Comparison of ENCODE assay signal across 15 cellular contexts in the genomic region with DNA sequence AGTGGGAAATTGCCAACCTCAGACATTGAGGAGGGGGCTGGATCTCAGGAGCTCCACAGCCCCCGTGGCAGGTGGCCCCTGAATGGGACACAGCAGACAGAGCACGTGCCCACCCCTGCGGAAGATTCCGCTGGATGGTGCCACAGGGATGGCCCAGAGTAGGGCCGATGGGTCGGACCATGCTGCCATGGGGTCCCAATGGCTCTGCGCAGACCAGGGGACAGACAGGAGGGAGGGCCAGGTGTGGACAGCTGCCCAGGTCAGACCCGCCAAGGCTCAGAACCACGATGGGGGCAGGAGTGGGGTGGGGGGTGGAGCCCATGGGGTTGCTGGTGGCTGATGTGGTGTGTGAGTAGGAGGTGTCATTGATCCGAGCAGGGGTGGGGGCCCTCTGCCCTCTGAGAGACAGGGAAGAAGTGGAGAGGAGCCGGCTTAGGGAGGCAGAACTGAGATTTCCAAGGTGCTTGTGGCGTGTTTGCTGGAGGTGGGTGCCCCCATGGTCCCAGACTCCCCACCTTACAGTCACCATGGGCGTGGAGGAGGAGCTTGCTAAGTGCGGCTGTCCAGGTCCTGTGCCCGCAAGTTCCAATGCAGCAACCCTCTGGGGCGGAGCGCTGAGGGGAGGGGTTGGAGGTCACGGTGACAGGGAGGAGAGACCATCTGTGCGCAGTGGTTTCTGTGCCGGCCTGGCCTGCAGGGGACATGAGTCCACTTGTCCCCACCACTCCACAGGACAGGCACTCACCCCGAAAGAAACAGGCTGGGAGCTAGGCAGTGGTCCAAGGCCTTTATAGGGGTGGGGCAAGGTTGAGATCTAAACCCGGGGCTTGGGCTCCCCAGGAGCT. TPM values are rescaled to one million over a fixed set of nuclear protein-coding genes. Genes with fewer than 3 reads are reported as not detected.
"Had no signal": no experiment of that assay in that cellular context is flagged by ENCODE, and none has a peak within 500 bp of the region (broad histone marks: within the 10 kb centered on the region; RNA-seq: fewer than 3 reads in every experiment).

No MANE protein-coding gene starts in this region.

- DNase-seq: activated CD4-positive, alpha-beta T cell treated with anti-CD3 and anti-CD28 coated beads, Interleukin-2, amount 50 U/mL, for 1 hour; activated CD4-positive, CD25-positive, alpha-beta regulatory T cell treated with anti-CD3 and anti-CD28 coated beads, Interleukin-2, amount 50 U/mL, for 72 hours; activated CD8-positive, alpha-beta memory T cell treated with anti-CD3 and anti-CD28 coated beads, Interleukin-2, amount 50 U/mL, for 4 hours; activated naive CD4-positive, alpha-beta T cell treated with anti-CD3 and anti-CD28 coated beads, Interleukin-2, amount 10 ng/mL, durations not matched to agents 7 days and 5 days; activated T-cell treated with anti-CD3 and anti-CD28 coated beads, Interleukin-2, amount 50 U/mL, for 4 hours; gastrocnemius medialis; head of caudate nucleus; left cardiac atrium; lower lobe of right lung had no signal

- H3K27ac ChIP-seq: ascending aorta, coronary artery, gastrocnemius medialis, lower lobe of right lung, skin epidermis had no signal

- H3K4me3 Mint-ChIP-seq: activated naive CD4-positive, alpha-beta T cell treated with anti-CD3 and anti-CD28 coated beads, Interleukin-2, amount 10 ng/mL, durations not matched to agents 7 days and 5 days; activated T-cell treated with anti-CD3 and anti-CD28 coated beads, Interleukin-2, amount 50 U/mL, for 4 hours; nephron had no signal

- H3K4me3 ChIP-seq: ascending aorta, coronary artery, gastrocnemius medialis, lower lobe of right lung, skin epidermis had no signal

- H3K9me3 ChIP-seq: ascending aorta, gastrocnemius medialis, lower lobe of right lung had no signal

- H3K9me3 Mint-ChIP-seq: activated naive CD4-positive, alpha-beta T cell treated with anti-CD3 and anti-CD28 coated beads, Interleukin-2, amount 10 ng/mL, durations not matched to agents 7 days and 5 days; activated T-cell treated with anti-CD3 and anti-CD28 coated beads, Interleukin-2, amount 50 U/mL, for 4 hours; nephron had no signal

- H3K27me3 Mint-ChIP-seq: activated naive CD4-positive, alpha-beta T cell treated with anti-CD3 and anti-CD28 coated beads, Interleukin-2, amount 10 ng/mL, durations not matched to agents 7 days and 5 days had no signal

- H3K4me1 Mint-ChIP-seq: activated naive CD4-positive, alpha-beta T cell treated with anti-CD3 and anti-CD28 coated beads, Interleukin-2, amount 10 ng/mL, durations not matched to agents 7 days and 5 days had no signal

- H3K4me1 ChIP-seq: ascending aorta had no signal

- H3K36me3 Mint-ChIP-seq: activated naive CD4-positive, alpha-beta T cell treated with anti-CD3 and anti-CD28 coated beads, Interleukin-2, amount 10 ng/mL, durations not matched to agents 7 days and 5 days had no signal

- H3K27ac Mint-ChIP-seq: activated naive CD4-positive, alpha-beta T cell treated with anti-CD3 and anti-CD28 coated beads, Interleukin-2, amount 10 ng/mL, durations not matched to agents 7 days and 5 days; progenitor cell of endocrine pancreas had no signal

- ATAC-seq: activated T-cell treated with anti-CD3 and anti-CD28 coated beads, Interleukin-2, amount 50 U/mL, for 4 hours; gastrocnemius medialis; left cardiac atrium; lower lobe of right lung had no signal

- H3K27me3 ChIP-seq: ascending aorta, gastrocnemius medialis had no signal

- H3K36me3 ChIP-seq: ascending aorta, gastrocnemius medialis had no signal

RNA-seq across cellular contexts. Expression of gene HTRA3, which starts 57.6 kb away (rescaled TPM):
- total RNA-seq: activated T-cell treated with anti-CD3 and anti-CD28 coated beads, Interleukin-2, amount 50 U/mL, for 4 hours; T-helper 1 cell treated with Interleukin-12 subunit alpha and Interleukin-12 subunit beta and Interleukin-4 antibody, amounts not matched to agents 30 ng/mL and 1 ng/mL, for 36 hours had no signal
